In genomic region chr2:159574246-159574645, GRCh38 we compare ENCODE assay signal across 19 cellular contexts. TPM values are rescaled to one million over a fixed set of nuclear protein-coding genes. Genes with fewer than 3 reads are reported as not detected.
DNase-seq lines count a peak whose midpoint lies in the region; ATAC-seq and TF ChIP-seq lines count a peak whose summit lies in the region.
"Had no signal": no experiment of that assay in that cellular context is flagged by ENCODE, and none has a peak within 500 bp of the region (broad histone marks: within the 10 kb centered on the region; RNA-seq: fewer than 3 reads in every experiment).

No MANE protein-coding gene starts in this region.

- no TSS peak for BruUV-seq in IMR-90 (replicated peaks; lab: Mats Ljungman, UMichigan)

- TF ChIP-seq CTCF in CD14-positive monocyte (IDR thresholded peaks at IDR 0.05) (no peak), IMR-90 (conservative IDR thresholded peaks at IDR 0.05; ENCODE audit: low read depth, low read length) (no peak), choroid plexus epithelial cell (conservative IDR thresholded peaks at IDR 0.05; ENCODE audit: low read depth, low read length) (no peak), GM10266 (IDR thresholded peaks at IDR 0.05; ENCODE audit: control insufficient read depth, insufficient read depth, low read depth, missing control alignments) (no peak)

- H3K4me1 ChIP-seq in IMR-90 (ENCODE audit: control insufficient read depth, insufficient read depth, low read length) (no peaks in the 10 kb centered on the region), mesenchymal stem cell (ENCODE audit: control insufficient read depth, insufficient read depth, low read depth, low read length) (no peaks in the 10 kb centered on the region)

- POLR2A ChIA-PET in IMR-90 (lab: Charles Lee; ENCODE audit: unreplicated experiment): no interaction called here

- H3K9me1 ChIP-seq in IMR-90 (ENCODE audit: insufficient read depth, low read length): no peaks in the 10 kb centered on the region

- no peak overlapping the region for H3K56ac ChIP-seq in IMR-90 (ENCODE audit: extremely low read depth, insufficient read depth, low read length)

- peak; percentile 67 for DNase-seq in CD14-positive monocyte (ENCODE audit: low spot score)
- peak; percentile 45 for DNase-seq in IMR-90
- peak; percentile 70 for DNase-seq in choroid plexus epithelial cell (ENCODE audit: low read depth)
- DNase-seq in mesenchymal stem cell: peak; percentile 64
- no peak for DNase-seq in COLO829 (ENCODE audit: low spot score)
- DNase-seq in GM10266 (ENCODE audit: extremely low spot score): no peak
- DNase-seq in OCI-M1 (lab: John Stamatoyannopoulos, UW): no peak
- DNase-seq: activated CD4-positive, alpha-beta T cell treated with anti-CD3 and anti-CD28 coated beads for 36 hours; activated naive CD8-positive, alpha-beta T cell treated with anti-CD3 and anti-CD28 coated beads, Interleukin-2, amount 10 ng/mL, durations not matched to agents 7 days and 5 days; CD8-positive, alpha-beta T cell; glutamatergic neuron; Karpas-422; NCI-H1930; NCI-H774; occipital lobe; stimulated activated naive CD8-positive, alpha-beta T cell treated with anti-CD3 and anti-CD28 coated beads, Interleukin-15, Interleukin-2, amounts not matched to agents 100 U/mL and 50 U/mL, for 24 hours; T-helper 9 cell had no signal

- H3K27ac ChIP-seq in IMR-90 (ENCODE audit: insufficient read depth, low read length) (no peak overlapping the region), mesenchymal stem cell (ENCODE audit: low read length, poor library complexity, severe bottlenecking) (no peak overlapping the region)

- TF ChIP-seq POLR2A in IMR-90 (IDR thresholded peaks at IDR 0.05; ENCODE audit: low read depth, low read length): no peak

- CTCF ChIA-PET in IMR-90 (lab: Yijun Ruan, JAX): no interaction called here

- no peak overlapping the region for H2BK20ac ChIP-seq in IMR-90 (ENCODE audit: low read depth, low read length)

- H3K4me2 ChIP-seq in IMR-90 (ENCODE audit: low read depth, low read length): no peak overlapping the region
- no peak overlapping the region for H3K4me2 ChIP-seq in mesenchymal stem cell (ENCODE audit: low read length, poor library complexity, severe bottlenecking)
- H3K4me2 ChIP-seq: smooth muscle cell had no signal

- no peak overlapping the region for H2BK15ac ChIP-seq in IMR-90 (ENCODE audit: low read depth, low read length)
- no peak overlapping the region for H2BK15ac ChIP-seq in mesenchymal stem cell (ENCODE audit: low read depth, poor library complexity, severe bottlenecking)

- H2BK5ac ChIP-seq in IMR-90 (ENCODE audit: low read depth, low read length, poor library complexity, severe bottlenecking) (no peak overlapping the region), mesenchymal stem cell (ENCODE audit: low read depth, low read length, poor library complexity, severe bottlenecking) (no peak overlapping the region)

- H3K18ac ChIP-seq in IMR-90 (ENCODE audit: low read depth, low read length) (no peak overlapping the region), mesenchymal stem cell (ENCODE audit: low read depth in 1 of 2, low read length in 2 of 2) (no peak overlapping the region)

- H3K9me3 ChIP-seq in IMR-90 (ENCODE audit: control insufficient read depth, insufficient read depth, low read length) (0 out of 2 replicates have a peak, but pooled peaks cover 3% of the 10 kb centered on the region), mesenchymal stem cell (ENCODE audit: control insufficient read depth, low read length) (no peaks in the 10 kb centered on the region)

- TF ChIP-seq RAD21 in IMR-90 (IDR thresholded peaks at IDR 0.05; ENCODE audit: low read length): no peak

- H4K20me1 ChIP-seq in IMR-90 (ENCODE audit: insufficient read depth, low read length): no peaks in the 10 kb centered on the region; the same call in 1 of the 2 replicates

- no peak overlapping the region for H3K4me3 ChIP-seq in IMR-90 (ENCODE audit: insufficient read depth, low read depth, low read length)
- no peak overlapping the region for H3K4me3 ChIP-seq in choroid plexus epithelial cell (ENCODE audit: low read depth, low read length)
- no peak overlapping the region for H3K4me3 ChIP-seq in mesenchymal stem cell (ENCODE audit: insufficient read depth in 1 of 2, low read depth in 1 of 2, low read length in 2 of 2)
- H3K4me3 ChIP-seq: smooth muscle cell had no signal

- H3K23ac ChIP-seq in IMR-90 (ENCODE audit: low read depth, low read length): no peak overlapping the region
- no peak overlapping the region for H3K23ac ChIP-seq in mesenchymal stem cell (ENCODE audit: low read length in 2 of 2)

- H3K79me1 ChIP-seq in IMR-90 (ENCODE audit: low read depth in 1 of 2, low read length in 2 of 2) (peaks cover 16 to 29% of the 10 kb centered on the region in 2 experiments), mesenchymal stem cell (replicated peaks; ENCODE audit: low read length, poor library complexity, severe bottlenecking) (peaks cover 20% of the 10 kb centered on the region)

- H3K27me3 ChIP-seq in IMR-90 (ENCODE audit: control insufficient read depth, insufficient read depth, low read length) (no peaks in the 10 kb centered on the region), mesenchymal stem cell (ENCODE audit: control insufficient read depth in 1 of 2, insufficient read depth in 1 of 2, low read length in 2 of 2) (no peaks in the 10 kb centered on the region)

- no peak overlapping the region for H2AK9ac ChIP-seq in IMR-90 (replicated peaks; ENCODE audit: low read depth, low read length, poor library complexity)

- H2BK120ac ChIP-seq in IMR-90 (ENCODE audit: low read depth, low read length) (no peak overlapping the region), mesenchymal stem cell (ENCODE audit: low read depth, low read length) (no peak overlapping the region)

- H4K5ac ChIP-seq in IMR-90 (ENCODE audit: low read depth, low read length): no peak overlapping the region

- no peak overlapping the region for H4K91ac ChIP-seq in IMR-90 (ENCODE audit: insufficient read depth, low read depth, low read length)
- H4K91ac ChIP-seq in mesenchymal stem cell (ENCODE audit: low read length): no peak overlapping the region

- no peak overlapping the region for H4K8ac ChIP-seq in IMR-90 (ENCODE audit: low read depth in 2 of 2, low read length in 2 of 2)
- no peak overlapping the region for H4K8ac ChIP-seq in mesenchymal stem cell (ENCODE audit: low read length)

- H3K36me3 Mint-ChIP-seq in CD14-positive monocyte: peaks cover 11 to 19% of the 10 kb centered on the region in 2 donors

- in situ Hi-C loops in IMR-90 (cut with MboI; ENCODE audit: low sequenced_read_pairs): no loop called here

- H2BK12ac ChIP-seq in mesenchymal stem cell (ENCODE audit: low read length in 2 of 2): no peak overlapping the region

- dilution Hi-C loops in IMR-90 (cut with HindIII; ENCODE audit: low sequenced_read_pairs, unreplicated experiment): no loop called here

- H2AK5ac ChIP-seq in IMR-90 (ENCODE audit: low read depth, low read length) (no peak overlapping the region), mesenchymal stem cell (ENCODE audit: low read length, severe bottlenecking) (no peak overlapping the region)

- H3K4ac ChIP-seq in IMR-90 (ENCODE audit: low read depth, low read length) (no peak overlapping the region), mesenchymal stem cell (ENCODE audit: low read depth in 1 of 2, low read length in 2 of 2) (no peak overlapping the region)

- peaks cover 54% of the 10 kb centered on the region for H3K4me1 Mint-ChIP-seq in CD14-positive monocyte
- H3K4me1 Mint-ChIP-seq: activated CD4-positive, alpha-beta T cell treated with anti-CD3 and anti-CD28 coated beads for 36 hours; activated naive CD8-positive, alpha-beta T cell treated with anti-CD3 and anti-CD28 coated beads, Interleukin-2, amount 10 ng/mL, durations not matched to agents 7 days and 5 days; central memory CD8-positive, alpha-beta T cell had no signal

- WGBS in IMR-90 (ENCODE audit: extremely low coverage in 2 of 2, insufficient read length in 1 of 2), 2 experiments: no CpG with 5 or more reads among the region's 2 CpGs
- WGBS in mesenchymal stem cell: no CpG with 5 or more reads among the region's 2 CpGs

- no peak for ATAC-seq in IMR-90 (ENCODE audit: low read depth)
- ATAC-seq: activated CD4-positive, alpha-beta T cell treated with anti-CD3 and anti-CD28 coated beads for 36 hours; CD8-positive, alpha-beta T cell; stimulated activated naive CD8-positive, alpha-beta T cell treated with anti-CD3 and anti-CD28 coated beads, Interleukin-15, Interleukin-2, amounts not matched to agents 100 U/mL and 50 U/mL, for 24 hours had no signal

- no peak overlapping the region for H2AFZ ChIP-seq in IMR-90 (replicated peaks; ENCODE audit: low read length, poor library complexity)
- H2AFZ ChIP-seq in mesenchymal stem cell (ENCODE audit: low read depth, low read length): no peak overlapping the region

- H3K36me3 ChIP-seq in IMR-90 (ENCODE audit: control insufficient read depth, insufficient read depth, low read length): no peaks in the 10 kb centered on the region
- peaks cover 0 to 3% of the 10 kb centered on the region in 2 experiments for H3K36me3 ChIP-seq in mesenchymal stem cell (ENCODE audit: control insufficient read depth in 1 of 2, insufficient read depth in 2 of 2, low read depth in 1 of 2, low read length in 2 of 2)

- H3K9ac ChIP-seq in IMR-90 (ENCODE audit: low read depth, low read length) (no peak overlapping the region), mesenchymal stem cell (ENCODE audit: low read length) (no peak overlapping the region)

- no peaks in the 10 kb centered on the region for H3K27me3 Mint-ChIP-seq in CD14-positive monocyte (ENCODE audit: low read depth in 3 of 3)
- H3K27me3 Mint-ChIP-seq: activated CD4-positive, alpha-beta T cell treated with anti-CD3 and anti-CD28 coated beads for 36 hours; central memory CD8-positive, alpha-beta T cell had no signal

- intact Hi-C loops in CD14-positive monocyte (cut with micrococcal nuclease): no loop called here
- intact Hi-C loops in IMR-90 (cut with micrococcal nuclease): no loop called here

- H3K14ac ChIP-seq in IMR-90 (replicated peaks; ENCODE audit: low read depth, low read length): no peak overlapping the region
- H3K14ac ChIP-seq in mesenchymal stem cell (ENCODE audit: low read length in 2 of 2): no peak overlapping the region

- H3K27ac Mint-ChIP-seq in CD14-positive monocyte: peak overlapping the region; percentile 86 to 96 (median 90)
- H3K27ac Mint-ChIP-seq: activated CD4-positive, alpha-beta T cell treated with anti-CD3 and anti-CD28 coated beads for 36 hours; activated naive CD8-positive, alpha-beta T cell treated with anti-CD3 and anti-CD28 coated beads, Interleukin-2, amount 10 ng/mL, durations not matched to agents 7 days and 5 days; CD8-positive, alpha-beta T cell had no signal

- peaks cover 0 to 11% (median 4%) of the 10 kb centered on the region in 7 donors for H3K9me3 Mint-ChIP-seq in CD14-positive monocyte
- H3K9me3 Mint-ChIP-seq: central memory CD8-positive, alpha-beta T cell had no signal

- no peak overlapping the region for H3K4me3 Mint-ChIP-seq in CD14-positive monocyte
- H3K4me3 Mint-ChIP-seq: activated CD4-positive, alpha-beta T cell treated with anti-CD3 and anti-CD28 coated beads for 36 hours; activated naive CD8-positive, alpha-beta T cell treated with anti-CD3 and anti-CD28 coated beads, Interleukin-2, amount 10 ng/mL, durations not matched to agents 7 days and 5 days; CD8-positive, alpha-beta T cell; central memory CD8-positive, alpha-beta T cell had no signal

RNA-seq across cellular contexts. Expression of gene BAZ2B, which starts 42.1 kb away (rescaled TPM):
- polyA plus RNA-seq in CD14-positive monocyte (10 to 100 TPM; 12.9 to 34.2 TPM), IMR-90 (2012; rRNA removed) (8.9 and 9.0 TPM in 2 replicates)
- 42.1 and 49.7 TPM in 2 replicates for total RNA-seq in IMR-90 (2012; rRNA removed)
- 1.9 and 3.0 TPM in 2 replicates for polyA plus RNA-seq in IMR-90 (2012; cell fraction: cytosol; rRNA removed)
- 2.6 and 23.5 TPM in 2 replicates for polyA plus RNA-seq in IMR-90 (2012; cell fraction: nucleus; rRNA removed; ENCODE audit: low replicate concordance)
- 20.0 TPM for polyA plus RNA-seq in mesenchymal stem cell (2013, experiment 1 of 2)
- polyA plus RNA-seq in mesenchymal stem cell (2013, experiment 2 of 2): 21.3 TPM

Comparison
In these comparisons a context has a peak if more than half of its experiments do, and no peak if none do; other contexts are left out.
1. DNase-seq: peak in CD14-positive monocyte (single experiment), IMR-90 (single experiment), choroid plexus epithelial cell (single experiment) and mesenchymal stem cell (single experiment); none in COLO829 (single experiment), GM10266 (single experiment) and OCI-M1 (single experiment).